ENCODE assay signal across 8 cellular contexts in the genomic region with DNA sequence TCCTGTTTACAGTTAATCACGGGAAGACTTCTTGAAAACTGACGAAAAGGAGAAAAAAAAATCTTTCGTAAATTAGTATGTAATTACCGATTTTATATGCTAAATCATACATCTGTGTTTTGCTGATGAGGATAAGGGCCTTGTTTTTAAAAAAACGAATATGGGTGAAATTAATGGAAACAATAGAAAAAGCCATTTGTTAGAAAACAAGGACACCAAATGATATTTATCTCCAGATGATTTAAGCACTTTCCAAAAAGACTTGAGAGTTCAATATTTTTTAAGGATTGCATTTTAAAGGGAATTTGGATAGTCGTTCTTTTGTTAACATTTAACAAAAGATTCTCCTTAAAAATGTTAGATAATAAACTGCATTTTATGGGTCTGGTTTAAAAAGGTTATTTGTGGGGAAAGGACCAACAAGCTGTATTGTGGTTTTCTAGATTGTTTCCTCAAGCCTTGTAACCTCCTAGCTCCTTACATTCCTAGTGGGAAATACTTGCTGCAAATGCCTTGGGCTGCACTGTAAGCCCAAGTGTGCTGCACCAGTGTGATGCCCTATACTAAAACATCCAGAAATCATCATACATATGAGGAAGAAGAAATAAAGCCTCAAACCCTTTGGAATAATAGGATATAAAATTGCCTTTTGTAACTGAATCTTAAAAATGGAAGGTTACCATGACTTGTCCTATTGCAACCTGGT. TPM values are rescaled to one million over a fixed set of nuclear protein-coding genes. Genes with fewer than 3 reads are reported as not detected.
DNase-seq lines count a peak whose midpoint lies in the region; ATAC-seq and TF ChIP-seq lines count a peak whose summit lies in the region.

No MANE protein-coding gene starts in this region.

- H2BK5ac ChIP-seq in neuronal stem cell (ENCODE audit: low read length) = no peak overlapping the region

- H3K79me2 ChIP-seq in OCI-LY3 (ENCODE audit: low read length) = peaks cover 27% of the 10 kb centered on the region

- H2AFZ ChIP-seq in OCI-LY3 (ENCODE audit: low read depth, low read length) (peak overlapping the region; percentile 97), neuronal stem cell (ENCODE audit: low read length) (peak overlapping the region; percentile 91)

- H4K8ac ChIP-seq in neuronal stem cell (ENCODE audit: low read depth, low read length) = no peak overlapping the region

- no peak overlapping the region for H2AK5ac ChIP-seq in neuronal stem cell (ENCODE audit: low read depth, low read length)

- H3K79me1 ChIP-seq in neuronal stem cell (ENCODE audit: low read depth, low read length) = no peaks in the 10 kb centered on the region

- DNase-seq in NCI-H2107 treated with DMSO at 0.1 percent for 48 hours (lab: John Stamatoyannopoulos, UW; ENCODE audit: unreplicated experiment) (peak; percentile 11), NCI-H2107 (lab: John Stamatoyannopoulos, UW) (no peak), neuronal stem cell (ENCODE audit: low spot score) (no peak)
- no peak for DNase-seq in stimulated activated CD4-positive, alpha-beta T cell treated with anti-CD3 and anti-CD28 coated beads, Interleukin-1b, Interleukin-23, amount 100 ng/mL, for 48 hours
- no peak for DNase-seq in effector CD8-positive, alpha-beta T cell (lab: John Stamatoyannopoulos, UW)

- H3K4me2 ChIP-seq in OCI-LY3 (ENCODE audit: low read length) = peak overlapping the region; percentile 70
- H3K4me2 ChIP-seq in neuronal stem cell (ENCODE audit: insufficient read depth, low read length, poor library complexity, severe bottlenecking) = no peak overlapping the region

- H4K91ac ChIP-seq in neuronal stem cell (ENCODE audit: low read depth, low read length, poor library complexity) = no peak overlapping the region

- H3K9ac ChIP-seq in OCI-LY3 (ENCODE audit: low read length) (peak overlapping the region; percentile 94), neuronal stem cell (ENCODE audit: low read depth, low read length, poor library complexity) (no peak overlapping the region)

- H3K27me3 ChIP-seq in OCI-LY3 (ENCODE audit: low read depth, low read length) = no peaks in the 10 kb centered on the region
- no peaks in the 10 kb centered on the region for H3K27me3 ChIP-seq in ectodermal cell (ENCODE audit: control insufficient read depth, insufficient read depth, low read length, poor library complexity, severe bottlenecking)
- H3K27me3 ChIP-seq in neuronal stem cell (ENCODE audit: control insufficient read depth in 3 of 3, insufficient read depth in 3 of 3, low read depth in 1 of 3, low read length in 3 of 3) = no peaks in the 10 kb centered on the region

- peak overlapping the region; percentile 84 for H3K4me3 ChIP-seq in OCI-LY3 (ENCODE audit: low read length)
- H3K4me3 ChIP-seq in ectodermal cell (ENCODE audit: insufficient read depth, low read depth, low read length) = peak overlapping the region; percentile 88
- H3K4me3 ChIP-seq in neuronal stem cell (ENCODE audit: low read length in 2 of 2) = peak overlapping the region; percentile 2 to 63

- H3K14ac ChIP-seq in neuronal stem cell (ENCODE audit: low read length) = no peak overlapping the region

- ATAC-seq in GM18498 (IDR thresholded peaks at IDR 0.05; ENCODE audit: unreplicated experiment) = no peak

- H3K4ac ChIP-seq in neuronal stem cell (ENCODE audit: low read length) = no peak overlapping the region

- H3K4me1 ChIP-seq in OCI-LY3 (ENCODE audit: low read length) (peaks cover 19% of the 10 kb centered on the region), ectodermal cell (ENCODE audit: control insufficient read depth, insufficient read depth, low read length) (no peaks in the 10 kb centered on the region), neuronal stem cell (ENCODE audit: control insufficient read depth in 2 of 2, insufficient read depth in 1 of 2, low read depth in 1 of 2, low read length in 2 of 2) (peaks cover 2 to 17% of the 10 kb centered on the region in 2 donors)

- H3K27ac ChIP-seq in OCI-LY3 (ENCODE audit: low read length) = no peak overlapping the region
- H3K27ac ChIP-seq in ectodermal cell (ENCODE audit: insufficient read depth, low read depth, low read length, poor library complexity, severe bottlenecking) = no peak overlapping the region
- H3K27ac ChIP-seq in neuronal stem cell (replicated peaks; ENCODE audit: low read length) = no peak overlapping the region

- H2BK15ac ChIP-seq in neuronal stem cell (ENCODE audit: low read length) = no peak overlapping the region

- peaks cover 19% of the 10 kb centered on the region for H3K36me3 ChIP-seq in OCI-LY3 (replicated peaks; ENCODE audit: low read depth, low read length)
- no peaks in the 10 kb centered on the region for H3K36me3 ChIP-seq in ectodermal cell (ENCODE audit: control insufficient read depth, insufficient read depth, low read length)
- peaks cover 0 to 14% of the 10 kb centered on the region in 2 donors for H3K36me3 ChIP-seq in neuronal stem cell (replicated peaks in 1 of 2; ENCODE audit: control insufficient read depth in 2 of 2, insufficient read depth in 2 of 2, low read length in 2 of 2)

- no peak overlapping the region for H2BK120ac ChIP-seq in neuronal stem cell (ENCODE audit: low read depth, low read length)

- no peaks in the 10 kb centered on the region for H3K9me3 ChIP-seq in OCI-LY3 (ENCODE audit: insufficient read depth, low read length)
- H3K9me3 ChIP-seq in ectodermal cell (ENCODE audit: control insufficient read depth, low read length) = no peaks in the 10 kb centered on the region
- peaks cover 0 to 11% of the 10 kb centered on the region in 2 donors for H3K9me3 ChIP-seq in neuronal stem cell (replicated peaks in 1 of 2; ENCODE audit: control insufficient read depth in 2 of 2, insufficient read depth in 1 of 2, low read depth in 1 of 2, low read length in 2 of 2)

- 0 to 15% methylated on average over 1 to 6 of the region's 6 CpGs for WGBS in ectodermal cell, 2 experiments
- no CpG with 5 or more reads among the region's 6 CpGs for WGBS in neuronal stem cell (ENCODE audit: extremely low coverage in 2 of 2, insufficient read length in 2 of 2, insufficient replicate concordance in 1 of 2), 2 donors

- no peak overlapping the region for H3K18ac ChIP-seq in neuronal stem cell (ENCODE audit: low read length)

- no peak overlapping the region for H2BK12ac ChIP-seq in neuronal stem cell (ENCODE audit: low read length)

- no peak overlapping the region for H3K23ac ChIP-seq in neuronal stem cell (ENCODE audit: low read depth, low read length, poor library complexity)

- no peak for TF ChIP-seq CTCF in OCI-LY3 (IDR thresholded peaks at IDR 0.05; ENCODE audit: low read depth, low read length)

- H4K20me1 ChIP-seq in OCI-LY3 (ENCODE audit: insufficient read depth, low read length) = peaks cover 22% of the 10 kb centered on the region

RNA-seq across cellular contexts. Expression of a gene that starts 1.5 kb away (rescaled TPM):
- polyA plus RNA-seq in ectodermal cell (2013, experiment 1 of 4) = 43.3 TPM
- 46.7 TPM for polyA plus RNA-seq in ectodermal cell (2013, experiment 2 of 4)
- polyA plus RNA-seq in ectodermal cell (2013, experiment 3 of 4) = 39.2 TPM
- polyA plus RNA-seq in ectodermal cell (2013, experiment 4 of 4) = 46.6 TPM
- polyA plus RNA-seq in neuronal stem cell (2013, experiment 1 of 2) = 34.9 TPM
- polyA plus RNA-seq in neuronal stem cell (2013, experiment 2 of 2) = 37.0 TPM

Comparison
In these comparisons a context has a peak if more than half of its experiments do, and no peak if none do; other contexts are left out.
1. H3K4me3 ChIP-seq: peak in every context shown above with its lines; median percentile 88 in ectodermal cell; 84 in OCI-LY3; 32 in neuronal stem cell.